1 cellular context compared by ENCODE assay signal in genomic region chr19:17263712-17264640, GRCh38.
TF ChIP-seq lines count a peak whose summit lies in the region.

No MANE protein-coding gene starts in this region.

TF ChIP-seq in endothelial cell of umbilical vein, 7 proteins besides CTCF, POLR2A, EP300 and RAD21:
- TF ChIP-seq MAX (IDR thresholded peaks at IDR 0.05; ENCODE audit: insufficient read depth, insufficient read length), result no peak
TF ChIP-seq in endothelial cell of umbilical vein: peak in this region for 0.
